Comparison of ENCODE assay signal across 8 cellular contexts in genomic region chr2:163414121-163414520, GRCh38.
"Had no signal": no experiment of that assay in that cellular context is flagged by ENCODE, and none has a peak within 500 bp of the region (broad histone marks: within the 10 kb centered on the region; RNA-seq: fewer than 3 reads in every experiment).

No MANE protein-coding gene starts in this region.

- H3K4me3 ChIP-seq: GM12878 had no signal

- ATAC-seq: GM12878 had no signal

- DNase-seq: GDM1, GF-D8 had no signal

- FAIRE-seq: G401.6, GM12878, GM12891, GM12892, GM18507, GM19239 had no signal
